Comparison of ENCODE assay signal across 10 cellular contexts in genomic region chr20:25197870-25198190, GRCh38. TPM values are rescaled to one million over a fixed set of nuclear protein-coding genes. Genes with fewer than 3 reads are reported as not detected.
DNase-seq lines count a peak whose midpoint lies in the region; TF ChIP-seq lines count a peak whose summit lies in the region.
"Had no signal": no experiment of that assay in that cellular context is flagged by ENCODE, and none has a peak within 500 bp of the region (broad histone marks: within the 10 kb centered on the region; RNA-seq: fewer than 3 reads in every experiment).

No MANE protein-coding gene starts in this region.

- peak overlapping the region; percentile 92 for H3K4me3 Mint-ChIP-seq in activated T-cell treated with anti-CD3 and anti-CD28 coated beads, Interleukin-2, amount 50 U/mL, for 24 hours
- peak overlapping the region; percentile 97 for H3K4me3 Mint-ChIP-seq in progenitor cell of endocrine pancreas (ENCODE audit: low read depth)

- no peaks in the 10 kb centered on the region for H3K27me3 ChIP-seq in Loucy (ENCODE audit: insufficient read depth, low read length, poor library complexity, severe bottlenecking)
- no peaks in the 10 kb centered on the region for H3K27me3 ChIP-seq in colonic mucosa
- H3K27me3 ChIP-seq in dorsolateral prefrontal cortex: no peaks in the 10 kb centered on the region
- H3K27me3 ChIP-seq in osteoblast (ENCODE audit: insufficient read depth, low read length): no peaks in the 10 kb centered on the region
- H3K27me3 ChIP-seq: body of pancreas, upper lobe of left lung had no signal

- H3K9ac ChIP-seq in Loucy (ENCODE audit: low read depth, low read length, poor library complexity, severe bottlenecking): peak overlapping the region; percentile 90
- peak overlapping the region in 1 of 2 donors; percentile 99 for H3K9ac ChIP-seq in colonic mucosa (ENCODE audit: low read depth in 2 of 2, low read length in 2 of 2)

- H3F3A ChIP-seq in Loucy (ENCODE audit: low read depth): no peaks in the 10 kb centered on the region

- H3K4me2 ChIP-seq in Loucy (ENCODE audit: low read depth, low read length, poor library complexity, severe bottlenecking) (peak overlapping the region; percentile 93), osteoblast (ENCODE audit: insufficient read depth, low read length) (no peak overlapping the region)

- H3K27me3 Mint-ChIP-seq in activated T-cell treated with anti-CD3 and anti-CD28 coated beads, Interleukin-2, amount 50 U/mL, for 24 hours: no peaks in the 10 kb centered on the region
- H3K27me3 Mint-ChIP-seq in progenitor cell of endocrine pancreas: no peaks in the 10 kb centered on the region

- no peak overlapping the region for H3K27ac Mint-ChIP-seq in activated T-cell treated with anti-CD3 and anti-CD28 coated beads, Interleukin-2, amount 50 U/mL, for 24 hours
- H3K27ac Mint-ChIP-seq in progenitor cell of endocrine pancreas: no peak overlapping the region

- no peaks in the 10 kb centered on the region for H3K9me3 Mint-ChIP-seq in activated T-cell treated with anti-CD3 and anti-CD28 coated beads, Interleukin-2, amount 50 U/mL, for 24 hours
- H3K9me3 Mint-ChIP-seq in progenitor cell of endocrine pancreas (ENCODE audit: low read depth): no peaks in the 10 kb centered on the region

- no peaks in the 10 kb centered on the region for H3K9me3 ChIP-seq in Loucy (ENCODE audit: insufficient read depth, low read depth, low read length)
- no peaks in the 10 kb centered on the region for H3K9me3 ChIP-seq in colonic mucosa
- H3K9me3 ChIP-seq in osteoblast (ENCODE audit: low read depth, low read length): no peaks in the 10 kb centered on the region
- H3K9me3 ChIP-seq: body of pancreas, upper lobe of left lung had no signal

- peaks cover 51% of the 10 kb centered on the region for H3K4me1 ChIP-seq in Loucy (ENCODE audit: insufficient read depth, low read length, poor library complexity, severe bottlenecking)
- peaks cover 10% of the 10 kb centered on the region for H3K4me1 ChIP-seq in colonic mucosa
- peaks cover 17% of the 10 kb centered on the region for H3K4me1 ChIP-seq in osteoblast (ENCODE audit: insufficient read depth, low read length)

- DNase-seq in activated T-cell treated with anti-CD3 and anti-CD28 coated beads, Interleukin-2, amount 50 U/mL, for 24 hours: no peak
- DNase-seq in activated T-cell treated with anti-CD3 and anti-CD28 coated beads for 4 hours (no peak), colonic mucosa (no peak), progenitor cell of endocrine pancreas (ENCODE audit: low spot score, unreplicated experiment) (no peak), dorsolateral prefrontal cortex (no peak), osteoblast (ENCODE audit: insufficient read length, low spot score, missing footprints) (no peak), SW480 (ENCODE audit: low spot score) (no peak)
- DNase-seq: body of pancreas, upper lobe of left lung had no signal

- H4K20me1 ChIP-seq in Loucy (ENCODE audit: insufficient read depth, low read length, poor library complexity, severe bottlenecking) (no peaks in the 10 kb centered on the region), osteoblast (ENCODE audit: insufficient read depth, low read length) (peaks cover 9% of the 10 kb centered on the region)

- intact Hi-C loops in colonic mucosa (cut with DNase I) (loop anchor here (5.0 kb wide), 2 partner anchors 49 to 199 kb away; partner anchors contain the start of gene PYGB), dorsolateral prefrontal cortex (cut with DNase I) (loop anchor here in 1 of 2 donors (5.0 kb wide), 2 partner anchors 121 to 206 kb away; partner anchors contain the start of gene APMAP)

- H3K36me3 Mint-ChIP-seq in activated T-cell treated with anti-CD3 and anti-CD28 coated beads, Interleukin-2, amount 50 U/mL, for 24 hours (ENCODE audit: low read depth): peaks cover 10% of the 10 kb centered on the region
- no peaks in the 10 kb centered on the region for H3K36me3 Mint-ChIP-seq in progenitor cell of endocrine pancreas (ENCODE audit: insufficient read depth)

- H3K27ac ChIP-seq in colonic mucosa: peak overlapping the region; percentile 94
- no peak overlapping the region for H3K27ac ChIP-seq in dorsolateral prefrontal cortex
- H3K27ac ChIP-seq in osteoblast (ENCODE audit: low read depth, low read length): no peak overlapping the region

- H3K4me3 ChIP-seq in Loucy (ENCODE audit: low read length, poor library complexity, severe bottlenecking): peak overlapping the region; percentile 88
- H3K4me3 ChIP-seq in colonic mucosa: no peak overlapping the region
- H3K4me3 ChIP-seq in dorsolateral prefrontal cortex: peak overlapping the region in 14 of 59 donors; percentile 83 to 100 (median 98)
- H3K4me3 ChIP-seq in osteoblast (ENCODE audit: insufficient read depth, low read length): no peak overlapping the region
- H3K4me3 ChIP-seq: body of pancreas had no signal

- H3K4me1 Mint-ChIP-seq in activated T-cell treated with anti-CD3 and anti-CD28 coated beads, Interleukin-2, amount 50 U/mL, for 24 hours (ENCODE audit: low read depth): peaks cover 59% of the 10 kb centered on the region
- H3K4me1 Mint-ChIP-seq in progenitor cell of endocrine pancreas (ENCODE audit: low read depth): peaks cover 22% of the 10 kb centered on the region

- H2AFZ ChIP-seq in Loucy (ENCODE audit: low read length): no peak overlapping the region
- H2AFZ ChIP-seq in osteoblast (ENCODE audit: low read length): no peak overlapping the region

- TF ChIP-seq CTCF in Loucy (conservative IDR thresholded peaks at IDR 0.05; ENCODE audit: low read length) (no peak), colonic mucosa (IDR thresholded peaks at IDR 0.05) (no peak), progenitor cell of endocrine pancreas (IDR thresholded peaks at IDR 0.05; ENCODE audit: unreplicated experiment) (no peak), dorsolateral prefrontal cortex (IDR thresholded peaks at IDR 0.05 in 54 of 56, conservative IDR thresholded peaks at IDR 0.05 in 2 of 56; ENCODE audit: low read depth in 1 of 56, partially characterized antibody in 56 of 56) (no peak), osteoblast (IDR thresholded peaks at IDR 0.05; ENCODE audit: extremely low read depth, low read depth, low read length) (no peak)

- peaks cover 36% of the 10 kb centered on the region for H3K79me2 ChIP-seq in Loucy (ENCODE audit: insufficient read depth, low read length)
- peaks cover 71% of the 10 kb centered on the region for H3K79me2 ChIP-seq in osteoblast (ENCODE audit: insufficient read depth, low read length)

- H3K9me2 ChIP-seq in Loucy (replicated peaks; ENCODE audit: low read depth, low read length): no peaks in the 10 kb centered on the region

- H3K36me3 ChIP-seq in Loucy (ENCODE audit: insufficient read depth, low read length) (no peaks in the 10 kb centered on the region), colonic mucosa (no peaks in the 10 kb centered on the region), osteoblast (ENCODE audit: insufficient read depth, low read length) (peaks cover 3% of the 10 kb centered on the region)
- H3K36me3 ChIP-seq: upper lobe of left lung had no signal

RNA-seq across cellular contexts. Expression of gene ENTPD6, which starts 2.3 kb away (rescaled TPM):
- total RNA-seq in colonic mucosa: 100 to 1,000 TPM; 120 to 201 TPM
- total RNA-seq in progenitor cell of endocrine pancreas: 85.1 and 89.2 TPM in 2 replicates
- total RNA-seq in dorsolateral prefrontal cortex: 100 to 1,000 TPM in 117 of 120 experiments, 10 to 100 TPM in 3; 90.8 to 200 (median 142) TPM
- 50.7 and 55.1 TPM in 2 replicates for total RNA-seq in osteoblast

RNA-seq across cellular contexts. Expression of gene PYGB, which starts 50.1 kb away (rescaled TPM):
- total RNA-seq in colonic mucosa (100 to 1,000 TPM; 211 to 295 TPM), progenitor cell of endocrine pancreas (54.4 and 54.9 TPM in 2 replicates), dorsolateral prefrontal cortex (100 to 1,000 TPM in 116 of 120 experiments, 10 to 100 TPM in 4; 83.2 to 226 (median 146) TPM), osteoblast (191 and 194 TPM in 2 replicates)
